In the genomic region with DNA sequence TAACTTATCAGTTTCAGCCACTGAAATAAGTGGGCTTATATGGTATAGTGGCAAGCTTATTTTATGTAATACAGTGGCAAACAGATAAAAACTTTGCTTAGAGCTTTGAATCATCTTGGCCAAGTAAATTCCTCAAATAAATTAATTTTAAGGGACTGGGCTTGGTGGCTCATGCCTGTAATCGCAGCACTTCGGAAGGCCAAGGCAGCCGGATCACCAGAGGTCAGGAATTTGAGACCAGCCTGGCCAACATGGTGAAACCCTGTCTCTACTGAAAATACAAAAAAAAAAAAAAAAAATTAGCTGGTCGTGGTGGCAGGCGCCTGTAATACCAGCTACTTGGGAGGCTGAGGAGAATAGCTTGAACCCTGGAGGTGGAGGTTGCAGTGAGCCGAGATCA, we compare ENCODE assay signal across 7 cellular contexts. TPM values are rescaled to one million over a fixed set of nuclear protein-coding genes. Genes with fewer than 3 reads are reported as not detected.
DNase-seq lines count a peak whose midpoint lies in the region; ATAC-seq and TF ChIP-seq lines count a peak whose summit lies in the region.
"Not testable (repeated sequence)": the region's sequence is repeated elsewhere in the genome, so short reads cannot be mapped to it uniquely, and the experiment has no call there.

No MANE protein-coding gene starts in this region.

- not testable (repeated sequence) for H3K9ac ChIP-seq in parathyroid adenoma

- not testable (repeated sequence) for H3K27me3 ChIP-seq in adrenal gland; parathyroid adenoma (ENCODE audit: control insufficient read depth, insufficient read depth, low read length); gastrocnemius medialis; thoracic aorta (replicated peaks; ENCODE audit: insufficient read depth); transverse colon

- not testable (repeated sequence) for TF ChIP-seq CTCF in HFFc6 (IDR thresholded peaks at IDR 0.05); chondrocyte (IDR thresholded peaks at IDR 0.05); parathyroid adenoma (IDR thresholded peaks at IDR 0.05); gastrocnemius medialis (IDR thresholded peaks at IDR 0.05 in 4 of 5, conservative IDR thresholded peaks at IDR 0.05 in 1 of 5); thoracic aorta (IDR thresholded peaks at IDR 0.05); transverse colon (IDR thresholded peaks at IDR 0.05)
- peak in 1 of 6 experiments; percentile 3 for TF ChIP-seq CTCF in adrenal gland (IDR thresholded peaks at IDR 0.05)

- not testable (repeated sequence) for TF ChIP-seq EP300 in transverse colon (IDR thresholded peaks at IDR 0.05; ENCODE audit: low read depth)

- H3K9me3 Mint-ChIP-seq in HFFc6; chondrocyte (ENCODE audit: low read depth): not testable (repeated sequence)

- H3K4me3 ChIP-seq in adrenal gland; parathyroid adenoma (ENCODE audit: low read depth, low read length); thoracic aorta; transverse colon: not testable (repeated sequence)
- peak overlapping the region; percentile 46 to 59 (median 50) for H3K4me3 ChIP-seq in gastrocnemius medialis

- H3K27me3 Mint-ChIP-seq in HFFc6 (ENCODE audit: insufficient read depth); chondrocyte (ENCODE audit: low read depth): not testable (repeated sequence)

- H2AFZ ChIP-seq in parathyroid adenoma: not testable (repeated sequence)

- H3K4me2 ChIP-seq in parathyroid adenoma (ENCODE audit: low read length): not testable (repeated sequence)

- peak overlapping the region in 4 of 5 donors; percentile 48 to 96 (median 92) for H3K27ac ChIP-seq in adrenal gland
- peak overlapping the region; percentile 57 for H3K27ac ChIP-seq in parathyroid adenoma
- peak overlapping the region; percentile 88 to 96 (median 93) for H3K27ac ChIP-seq in gastrocnemius medialis
- peak overlapping the region; percentile 65 to 92 for H3K27ac ChIP-seq in thoracic aorta
- H3K27ac ChIP-seq in transverse colon: peak overlapping the region; percentile 32 to 92 (median 88)

- peak overlapping the region; percentile 36 for H3K27ac Mint-ChIP-seq in HFFc6
- H3K27ac Mint-ChIP-seq in chondrocyte (ENCODE audit: unreplicated experiment): peak overlapping the region; percentile 45

- not testable (repeated sequence) for H3K4me3 Mint-ChIP-seq in HFFc6; chondrocyte (ENCODE audit: unreplicated experiment)

- not testable (repeated sequence) for H3K9me3 ChIP-seq in adrenal gland (replicated peaks in 1 of 3); parathyroid adenoma (ENCODE audit: control insufficient read depth, low read length); gastrocnemius medialis; thoracic aorta; transverse colon

- not testable (repeated sequence) for H3K36me3 ChIP-seq in adrenal gland (replicated peaks in 1 of 2); parathyroid adenoma (ENCODE audit: control insufficient read depth, insufficient read depth, low read length); gastrocnemius medialis; thoracic aorta; transverse colon

- DNase-seq in HFFc6; chondrocyte (ENCODE audit: low spot score); gastrocnemius medialis; thoracic aorta (ENCODE audit: low spot score); transverse colon: not testable (repeated sequence)
- DNase-seq in adrenal gland: peak in 3 of 7 donors; percentile 63 to 73 (median 72)

- peaks cover 63% of the 10 kb centered on the region for H3K4me1 Mint-ChIP-seq in HFFc6 (ENCODE audit: low read depth)
- peaks cover 51% of the 10 kb centered on the region for H3K4me1 Mint-ChIP-seq in chondrocyte (ENCODE audit: low read depth)

- H3K79me2 ChIP-seq in parathyroid adenoma: peaks cover 51% of the 10 kb centered on the region

- intact Hi-C loops in adrenal gland (cut with DNase I); gastrocnemius medialis (cut with DNase I; ENCODE audit: low total_unique reads): not testable (repeated sequence)
- intact Hi-C loops in transverse colon (cut with DNase I; ENCODE audit: low total_unique reads): loop anchor here (10.0 kb wide), 1 partner anchor 77 kb away; no protein-coding TSS in a partner anchor

- H3K4me1 ChIP-seq in adrenal gland (replicated peaks in 1 of 2): peaks cover 24 to 39% of the 10 kb centered on the region in 2 donors
- peaks cover 26% of the 10 kb centered on the region for H3K4me1 ChIP-seq in parathyroid adenoma
- peaks cover 21 to 68% of the 10 kb centered on the region in 2 donors for H3K4me1 ChIP-seq in gastrocnemius medialis
- H3K4me1 ChIP-seq in thoracic aorta (ENCODE audit: control insufficient read depth in 1 of 2, low read depth in 2 of 2): peaks cover 19 to 51% of the 10 kb centered on the region in 2 donors
- H3K4me1 ChIP-seq in transverse colon: peaks cover 8 to 27% (median 17%) of the 10 kb centered on the region in 4 donors

- WGBS in adrenal gland, 4 donors: 58 to 68% (median 62%) methylated on average over 6 of the region's 6 CpGs
- WGBS in transverse colon (ENCODE audit: low coverage in 1 of 2), 2 donors: 91 to 100% methylated on average over 3 to 6 of the region's 6 CpGs

- TF ChIP-seq POLR2A in adrenal gland (IDR thresholded peaks at IDR 0.05); gastrocnemius medialis (IDR thresholded peaks at IDR 0.05); transverse colon (IDR thresholded peaks at IDR 0.05): not testable (repeated sequence)

- ATAC-seq in gastrocnemius medialis; thoracic aorta (ENCODE audit: insufficient number of reproducible peaks, low FRiP score, low read depth): not testable (repeated sequence)

- in situ Hi-C loops in gastrocnemius medialis (cut with MboI; ENCODE audit: low sequenced_read_pairs in 4 of 4) (loop anchor here in 2 of 4 donors (5.0 kb wide), 1 partner anchor 74 kb away; no protein-coding TSS in a partner anchor), transverse colon (cut with MboI; ENCODE audit: low pct_ligation_motif_present in 1 of 4, low pct_unique_long_range_greater_than_20kb in 1 of 4, low sequenced_read_pairs in 3 of 4) (loop anchor here in 1 of 4 donors (10.0 kb wide), 1 partner anchor 77 kb away; no protein-coding TSS in a partner anchor)

- H3K36me3 Mint-ChIP-seq in HFFc6 (ENCODE audit: low read depth); chondrocyte (ENCODE audit: low read depth): not testable (repeated sequence)

RNA-seq across cellular contexts. Expression of a gene that starts 24.5 kb away (rescaled TPM):
- 10 to 100 TPM; 62.5 to 71.9 (median 69.1) TPM for total RNA-seq in HFFc6 (2021; fragmentation: NEBNext Ultra II Directional; extraction: Animal tissue kit (Norgen Biotek cat#: 25700))
- total RNA-seq in adrenal gland: 100 to 1,000 TPM in 3 of 8 donors, 10 to 100 TPM in 5; 50.8 to 134 (median 95.8) TPM
- 100 to 1,000 TPM in 1 of 3 donors, 10 to 100 TPM in 2; 22.8 to 112 (median 41.0) TPM for polyA plus RNA-seq in adrenal gland
- total RNA-seq in chondrocyte: 74.1 to 101 TPM (median 94.7 TPM) in 3 replicates
- 100 to 1,000 TPM; 371 to 626 (median 552) TPM for total RNA-seq in gastrocnemius medialis
- total RNA-seq in thoracic aorta: 100 to 1,000 TPM in 1 of 2 donors, 10 to 100 TPM in 1; 91.2 to 180 TPM
- total RNA-seq in transverse colon: 100 to 1,000 TPM in 1 of 4 donors, 10 to 100 TPM in 3; 49.2 to 111 (median 88.6) TPM
